In genomic region chr4:77819836-77820679, GRCh38 we compare ENCODE assay signal across 1 cellular context.
TF ChIP-seq lines count a peak whose summit lies in the region.

No MANE protein-coding gene starts in this region.

TF ChIP-seq in K562, 482 proteins besides CTCF, POLR2A, EP300 and RAD21 (continued from another document and continues in another):
- TF ChIP-seq, protein P1, sequence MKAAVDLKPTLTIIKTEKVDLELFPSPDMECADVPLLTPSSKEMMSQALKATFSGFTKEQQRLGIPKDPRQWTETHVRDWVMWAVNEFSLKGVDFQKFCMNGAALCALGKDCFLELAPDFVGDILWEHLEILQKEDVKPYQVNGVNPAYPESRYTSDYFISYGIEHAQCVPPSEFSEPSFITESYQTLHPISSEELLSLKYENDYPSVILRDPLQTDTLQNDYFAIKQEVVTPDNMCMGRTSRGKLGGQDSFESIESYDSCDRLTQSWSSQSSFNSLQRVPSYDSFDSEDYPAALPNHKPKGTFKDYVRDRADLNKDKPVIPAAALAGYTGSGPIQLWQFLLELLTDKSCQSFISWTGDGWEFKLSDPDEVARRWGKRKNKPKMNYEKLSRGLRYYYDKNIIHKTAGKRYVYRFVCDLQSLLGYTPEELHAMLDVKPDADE (conservative IDR thresholded peaks at IDR 0.05; ENCODE audit: control insufficient read depth, low read depth, low read length): peak; percentile 53
- TF ChIP-seq TEAD1 (CRISPR knock-in tag; IDR thresholded peaks at IDR 0.05): peak in 1 of 2 experiments; percentile 68; a peak in 1 of 4 replicates
- TF ChIP-seq ZBTB26 (CRISPR knock-in tag; IDR thresholded peaks at IDR 0.05): no peak
- peak; percentile 19 for TF ChIP-seq RBM25 (IDR thresholded peaks at IDR 0.05; ENCODE audit: low read depth, low read length, severe bottlenecking)
- TF ChIP-seq CBX5 (IDR thresholded peaks at IDR 0.05; ENCODE audit: borderline replicate concordance, low read depth): no peak
- peak; percentile 92 for TF ChIP-seq POLR2H (tag; IDR thresholded peaks at IDR 0.05; ENCODE audit: low read depth)
- TF ChIP-seq, protein P2, sequence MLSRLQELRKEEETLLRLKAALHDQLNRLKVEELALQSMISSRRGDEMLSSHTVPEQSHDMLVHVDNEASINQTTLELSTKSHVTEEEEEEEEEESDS (CRISPR knock-in tag; IDR thresholded peaks at IDR 0.05): no peak
- TF ChIP-seq U2AF1 (optimal IDR thresholded peaks at IDR 0.05; ENCODE audit: low read depth, low read length): no peak
- peak; percentile 70 for TF ChIP-seq GABPB1 (CRISPR knock-in tag; IDR thresholded peaks at IDR 0.05)
- TF ChIP-seq, protein P3, sequence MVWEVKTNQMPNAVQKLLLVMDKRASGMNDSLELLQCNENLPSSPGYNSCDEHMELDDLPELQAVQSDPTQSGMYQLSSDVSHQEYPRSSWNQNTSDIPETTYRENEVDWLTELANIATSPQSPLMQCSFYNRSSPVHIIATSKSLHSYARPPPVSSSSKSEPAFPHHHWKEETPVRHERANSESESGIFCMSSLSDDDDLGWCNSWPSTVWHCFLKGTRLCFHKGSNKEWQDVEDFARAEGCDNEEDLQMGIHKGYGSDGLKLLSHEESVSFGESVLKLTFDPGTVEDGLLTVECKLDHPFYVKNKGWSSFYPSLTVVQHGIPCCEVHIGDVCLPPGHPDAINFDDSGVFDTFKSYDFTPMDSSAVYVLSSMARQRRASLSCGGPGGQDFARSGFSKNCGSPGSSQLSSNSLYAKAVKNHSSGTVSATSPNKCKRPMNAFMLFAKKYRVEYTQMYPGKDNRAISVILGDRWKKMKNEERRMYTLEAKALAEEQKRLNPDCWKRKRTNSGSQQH (CRISPR knock-in tag; IDR thresholded peaks at IDR 0.05): no peak
- TF ChIP-seq TRIM25 (IDR thresholded peaks at IDR 0.05; ENCODE audit: borderline replicate concordance): no peak
- TF ChIP-seq FOXK2 (conservative IDR thresholded peaks at IDR 0.05 in 1 of 2, IDR thresholded peaks at IDR 0.05 in 1 of 2; ENCODE audit: low read depth in 2 of 2): peak in 1 of 2 experiments; percentile 62; a peak in 3 of 4 replicates
- TF ChIP-seq MBD2 (IDR thresholded peaks at IDR 0.05; ENCODE audit: borderline replicate concordance, low read depth): peak; percentile 53
- TF ChIP-seq BRCA1 (IDR thresholded peaks at IDR 0.05): no peak
- TF ChIP-seq BRCA1 (CRISPR knock-in tag; IDR thresholded peaks at IDR 0.05): no peak
- no peak for TF ChIP-seq ZNF699 (CRISPR knock-in tag; IDR thresholded peaks at IDR 0.05; ENCODE audit: insufficient replicate concordance)
- TF ChIP-seq MEF2D (tag; conservative IDR thresholded peaks at IDR 0.05; ENCODE audit: low read depth): no peak
- no peak for TF ChIP-seq MAFG (tag; conservative IDR thresholded peaks at IDR 0.05)
- TF ChIP-seq, protein P4, sequence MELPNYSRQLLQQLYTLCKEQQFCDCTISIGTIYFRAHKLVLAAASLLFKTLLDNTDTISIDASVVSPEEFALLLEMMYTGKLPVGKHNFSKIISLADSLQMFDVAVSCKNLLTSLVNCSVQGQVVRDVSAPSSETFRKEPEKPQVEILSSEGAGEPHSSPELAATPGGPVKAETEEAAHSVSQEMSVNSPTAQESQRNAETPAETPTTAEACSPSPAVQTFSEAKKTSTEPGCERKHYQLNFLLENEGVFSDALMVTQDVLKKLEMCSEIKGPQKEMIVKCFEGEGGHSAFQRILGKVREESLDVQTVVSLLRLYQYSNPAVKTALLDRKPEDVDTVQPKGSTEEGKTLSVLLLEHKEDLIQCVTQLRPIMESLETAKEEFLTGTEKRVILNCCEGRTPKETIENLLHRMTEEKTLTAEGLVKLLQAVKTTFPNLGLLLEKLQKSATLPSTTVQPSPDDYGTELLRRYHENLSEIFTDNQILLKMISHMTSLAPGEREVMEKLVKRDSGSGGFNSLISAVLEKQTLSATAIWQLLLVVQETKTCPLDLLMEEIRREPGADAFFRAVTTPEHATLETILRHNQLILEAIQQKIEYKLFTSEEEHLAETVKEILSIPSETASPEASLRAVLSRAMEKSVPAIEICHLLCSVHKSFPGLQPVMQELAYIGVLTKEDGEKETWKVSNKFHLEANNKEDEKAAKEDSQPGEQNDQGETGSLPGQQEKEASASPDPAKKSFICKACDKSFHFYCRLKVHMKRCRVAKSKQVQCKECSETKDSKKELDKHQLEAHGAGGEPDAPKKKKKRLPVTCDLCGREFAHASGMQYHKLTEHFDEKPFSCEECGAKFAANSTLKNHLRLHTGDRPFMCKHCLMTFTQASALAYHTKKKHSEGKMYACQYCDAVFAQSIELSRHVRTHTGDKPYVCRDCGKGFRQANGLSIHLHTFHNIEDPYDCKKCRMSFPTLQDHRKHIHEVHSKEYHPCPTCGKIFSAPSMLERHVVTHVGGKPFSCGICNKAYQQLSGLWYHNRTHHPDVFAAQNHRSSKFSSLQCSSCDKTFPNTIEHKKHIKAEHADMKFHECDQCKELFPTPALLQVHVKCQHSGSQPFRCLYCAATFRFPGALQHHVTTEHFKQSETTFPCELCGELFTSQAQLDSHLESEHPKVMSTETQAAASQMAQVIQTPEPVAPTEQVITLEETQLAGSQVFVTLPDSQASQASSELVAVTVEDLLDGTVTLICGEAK (IDR thresholded peaks at IDR 0.05): peak; percentile 26; the same call in 1 of the 2 replicates
- TF ChIP-seq, protein P4 (CRISPR knock-in tag; IDR thresholded peaks at IDR 0.05): no peak
- no peak for TF ChIP-seq ZKSCAN3 (CRISPR knock-in tag; IDR thresholded peaks at IDR 0.05)
- TF ChIP-seq SMARCA4 (IDR thresholded peaks at IDR 0.05): no peak
- TF ChIP-seq ZNF79 (CRISPR knock-in tag; IDR thresholded peaks at IDR 0.05; ENCODE audit: low read depth): no peak
- TF ChIP-seq NONO (IDR thresholded peaks at IDR 0.05; ENCODE audit: low read depth in 2 of 2, low read length in 1 of 2): peak in 1 of 2 experiments; percentile 64; a peak in 1 of 4 replicates
- TF ChIP-seq ZNF212 (CRISPR knock-in tag; IDR thresholded peaks at IDR 0.05): no peak
- TF ChIP-seq CTBP1 (IDR thresholded peaks at IDR 0.05; ENCODE audit: borderline replicate concordance): peak; percentile 69
- TF ChIP-seq, protein P5, sequence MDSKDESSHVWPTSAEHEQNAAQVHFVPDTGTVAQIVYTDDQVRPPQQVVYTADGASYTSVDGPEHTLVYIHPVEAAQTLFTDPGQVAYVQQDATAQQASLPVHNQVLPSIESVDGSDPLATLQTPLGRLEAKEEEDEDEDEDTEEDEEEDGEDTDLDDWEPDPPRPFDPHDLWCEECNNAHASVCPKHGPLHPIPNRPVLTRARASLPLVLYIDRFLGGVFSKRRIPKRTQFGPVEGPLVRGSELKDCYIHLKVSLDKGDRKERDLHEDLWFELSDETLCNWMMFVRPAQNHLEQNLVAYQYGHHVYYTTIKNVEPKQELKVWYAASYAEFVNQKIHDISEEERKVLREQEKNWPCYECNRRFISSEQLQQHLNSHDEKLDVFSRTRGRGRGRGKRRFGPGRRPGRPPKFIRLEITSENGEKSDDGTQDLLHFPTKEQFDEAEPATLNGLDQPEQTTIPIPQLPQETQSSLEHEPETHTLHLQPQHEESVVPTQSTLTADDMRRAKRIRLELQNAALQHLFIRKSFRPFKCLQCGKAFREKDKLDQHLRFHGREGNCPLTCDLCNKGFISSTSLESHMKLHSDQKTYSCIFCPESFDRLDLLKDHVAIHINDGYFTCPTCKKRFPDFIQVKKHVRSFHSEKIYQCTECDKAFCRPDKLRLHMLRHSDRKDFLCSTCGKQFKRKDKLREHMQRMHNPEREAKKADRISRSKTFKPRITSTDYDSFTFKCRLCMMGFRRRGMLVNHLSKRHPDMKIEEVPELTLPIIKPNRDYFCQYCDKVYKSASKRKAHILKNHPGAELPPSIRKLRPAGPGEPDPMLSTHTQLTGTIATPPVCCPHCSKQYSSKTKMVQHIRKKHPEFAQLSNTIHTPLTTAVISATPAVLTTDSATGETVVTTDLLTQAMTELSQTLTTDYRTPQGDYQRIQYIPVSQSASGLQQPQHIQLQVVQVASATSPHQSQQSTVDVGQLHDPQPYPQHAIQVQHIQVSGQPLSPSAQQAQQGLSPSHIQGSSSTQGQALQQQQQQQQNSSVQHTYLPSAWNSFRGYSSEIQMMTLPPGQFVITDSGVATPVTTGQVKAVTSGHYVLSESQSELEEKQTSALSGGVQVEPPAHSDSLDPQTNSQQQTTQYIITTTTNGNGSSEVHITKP (IDR thresholded peaks at IDR 0.05; ENCODE audit: partially characterized antibody): no peak
- TF ChIP-seq SOX6 (IDR thresholded peaks at IDR 0.05): no peak
- peak; percentile 84 for TF ChIP-seq MEIS2 (IDR thresholded peaks at IDR 0.05; ENCODE audit: partially characterized antibody)
- TF ChIP-seq, protein P6, sequence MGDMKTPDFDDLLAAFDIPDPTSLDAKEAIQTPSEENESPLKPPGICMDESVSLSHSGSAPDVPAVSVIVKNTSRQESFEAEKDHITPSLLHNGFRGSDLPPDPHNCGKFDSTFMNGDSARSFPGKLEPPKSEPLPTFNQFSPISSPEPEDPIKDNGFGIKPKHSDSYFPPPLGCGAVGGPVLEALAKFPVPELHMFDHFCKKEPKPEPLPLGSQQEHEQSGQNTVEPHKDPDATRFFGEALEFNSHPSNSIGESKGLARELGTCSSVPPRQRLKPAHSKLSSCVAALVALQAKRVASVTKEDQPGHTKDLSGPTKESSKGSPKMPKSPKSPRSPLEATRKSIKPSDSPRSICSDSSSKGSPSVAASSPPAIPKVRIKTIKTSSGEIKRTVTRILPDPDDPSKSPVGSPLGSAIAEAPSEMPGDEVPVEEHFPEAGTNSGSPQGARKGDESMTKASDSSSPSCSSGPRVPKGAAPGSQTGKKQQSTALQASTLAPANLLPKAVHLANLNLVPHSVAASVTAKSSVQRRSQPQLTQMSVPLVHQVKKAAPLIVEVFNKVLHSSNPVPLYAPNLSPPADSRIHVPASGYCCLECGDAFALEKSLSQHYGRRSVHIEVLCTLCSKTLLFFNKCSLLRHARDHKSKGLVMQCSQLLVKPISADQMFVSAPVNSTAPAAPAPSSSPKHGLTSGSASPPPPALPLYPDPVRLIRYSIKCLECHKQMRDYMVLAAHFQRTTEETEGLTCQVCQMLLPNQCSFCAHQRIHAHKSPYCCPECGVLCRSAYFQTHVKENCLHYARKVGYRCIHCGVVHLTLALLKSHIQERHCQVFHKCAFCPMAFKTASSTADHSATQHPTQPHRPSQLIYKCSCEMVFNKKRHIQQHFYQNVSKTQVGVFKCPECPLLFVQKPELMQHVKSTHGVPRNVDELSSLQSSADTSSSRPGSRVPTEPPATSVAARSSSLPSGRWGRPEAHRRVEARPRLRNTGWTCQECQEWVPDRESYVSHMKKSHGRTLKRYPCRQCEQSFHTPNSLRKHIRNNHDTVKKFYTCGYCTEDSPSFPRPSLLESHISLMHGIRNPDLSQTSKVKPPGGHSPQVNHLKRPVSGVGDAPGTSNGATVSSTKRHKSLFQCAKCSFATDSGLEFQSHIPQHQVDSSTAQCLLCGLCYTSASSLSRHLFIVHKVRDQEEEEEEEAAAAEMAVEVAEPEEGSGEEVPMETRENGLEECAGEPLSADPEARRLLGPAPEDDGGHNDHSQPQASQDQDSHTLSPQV (IDR thresholded peaks at IDR 0.05): no peak
- TF ChIP-seq CHCHD3 (CRISPR knock-in tag; IDR thresholded peaks at IDR 0.05): no peak
- no peak for TF ChIP-seq MAFK (IDR thresholded peaks at IDR 0.05; ENCODE audit: low read length)
- peak; percentile 34 for TF ChIP-seq SMAD1 (IDR thresholded peaks at IDR 0.05; ENCODE audit: low read depth, low read length, partially characterized antibody)
- TF ChIP-seq SMARCC2 (IDR thresholded peaks at IDR 0.05; ENCODE audit: low read depth): no peak
